9 cellular contexts compared by ENCODE assay signal in the genomic region with DNA sequence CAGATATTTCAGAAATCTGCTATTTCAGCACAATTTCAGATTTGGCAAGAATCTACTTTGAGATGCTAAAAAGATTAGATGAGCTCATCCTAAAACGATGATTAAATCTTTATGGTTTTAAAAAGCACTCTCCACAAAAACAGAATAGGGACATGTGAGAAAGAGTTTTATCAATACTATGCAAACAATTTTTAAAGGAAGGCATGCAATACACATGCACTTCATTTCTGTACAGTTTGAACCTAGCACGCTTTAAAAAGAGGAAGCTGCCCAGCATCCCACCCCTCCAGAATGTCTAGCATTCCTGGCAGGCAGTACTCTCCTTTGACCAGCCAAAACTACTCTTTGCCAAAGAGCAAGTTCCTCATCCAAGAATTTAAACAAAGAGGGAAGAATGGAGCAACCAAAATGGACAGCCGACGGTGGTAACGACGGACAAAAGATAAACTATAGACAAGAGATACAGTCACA. TPM values are rescaled to one million over a fixed set of nuclear protein-coding genes. Genes with fewer than 3 reads are reported as not detected.
DNase-seq lines count a peak whose midpoint lies in the region; ATAC-seq, FAIRE-seq and TF ChIP-seq lines count a peak whose summit lies in the region.
"Had no signal": no experiment of that assay in that cellular context is flagged by ENCODE, and none has a peak within 500 bp of the region (broad histone marks: within the 10 kb centered on the region; RNA-seq: fewer than 3 reads in every experiment).

No MANE protein-coding gene starts in this region.

- no peaks in the 10 kb centered on the region for H3K36me3 Mint-ChIP-seq in nephron (ENCODE audit: low read depth)

- peaks cover 72% of the 10 kb centered on the region for H3K4me1 ChIP-seq in endothelial cell of umbilical vein (ENCODE audit: control insufficient read depth, extremely low read depth, insufficient read depth, low read length)
- no peaks in the 10 kb centered on the region for H3K4me1 ChIP-seq in small intestine (ENCODE audit: control insufficient read depth in 2 of 2, insufficient read depth in 1 of 2, low read depth in 1 of 2, low read length in 1 of 2)

- peak; percentile 43 for DNase-seq in AG20443 (ENCODE audit: low spot score)
- DNase-seq in M059J (ENCODE audit: low read depth), result peak; percentile 48
- DNase-seq in endothelial cell of umbilical vein (ENCODE audit: low read depth, low spot score), result no peak
- no peak for DNase-seq in mesenteric fat pad (ENCODE audit: low spot score)
- no peak for DNase-seq in KG1 (lab: John Stamatoyannopoulos, UW)
- DNase-seq in small intestine, result no peak
- DNase-seq: T-helper 9 cell had no signal

- peaks cover 12% of the 10 kb centered on the region for H4K20me1 ChIP-seq in endothelial cell of umbilical vein (replicated peaks; ENCODE audit: control insufficient read depth, extremely low read depth, insufficient read depth, low read length)

- no TSS peak for BruUV-seq in endothelial cell of umbilical vein (replicated peaks; lab: Mats Ljungman, UMichigan)

- peak overlapping the region; percentile 53 to 74 (median 74) for H3K27ac Mint-ChIP-seq in nephron

- no peak for TF ChIP-seq POLR2A in endothelial cell of umbilical vein (IDR thresholded peaks at IDR 0.05; ENCODE audit: low read depth, low read length)

- no peak for ATAC-seq in GM21737 (IDR thresholded peaks at IDR 0.05; ENCODE audit: unreplicated experiment)

- H3K27me3 Mint-ChIP-seq in nephron (ENCODE audit: low read depth), result peaks cover 44% of the 10 kb centered on the region

- H3K9me3 ChIP-seq in endothelial cell of umbilical vein (replicated peaks; ENCODE audit: control insufficient read depth, insufficient read depth, low read length) (no peaks in the 10 kb centered on the region), small intestine (ENCODE audit: control insufficient read depth, low read depth) (no peaks in the 10 kb centered on the region)

- peak overlapping the region; percentile 93 for H3K27ac ChIP-seq in endothelial cell of umbilical vein (ENCODE audit: insufficient read depth, low read depth, low read length)
- peak overlapping the region in 1 of 2 donors; percentile 82 for H3K27ac ChIP-seq in small intestine (ENCODE audit: low read depth in 1 of 2, low read length in 1 of 2)

- no peak overlapping the region for H2AFZ ChIP-seq in endothelial cell of umbilical vein (ENCODE audit: low read depth, low read length)

- intact Hi-C loops in endothelial cell of umbilical vein (cut with micrococcal nuclease), result loop anchor here (1.0 to 10.0 kb wide), 3 partner anchors 167 to 331 kb away; partner anchors contain the start of gene GCLM

- CTCF ChIA-PET in endothelial cell of umbilical vein (lab: Charles Lee), result interaction anchor here (1.0 to 8.6 kb wide), 16 partner anchors 8 to 211 kb away, joined by 3 to 91 read pairs (median 4); no protein-coding TSS in a partner anchor

- FAIRE-seq in endothelial cell of umbilical vein (lab: Jason Lieb, UNC) (peak; percentile 53), small intestine (lab: Jason Lieb, UNC) (no peak)

- H3K4me3 ChIP-seq in endothelial cell of umbilical vein (replicated peaks in 1 of 3; ENCODE audit: insufficient read depth in 1 of 3, low read depth in 1 of 3, low read length in 3 of 3) (peak overlapping the region; percentile 88 to 100 (median 95)), small intestine (ENCODE audit: low read depth in 1 of 2, low read length in 2 of 2) (no peak overlapping the region)

- TF ChIP-seq CTCF in endothelial cell of umbilical vein (IDR thresholded peaks at IDR 0.05; ENCODE audit: extremely low read depth in 1 of 2, insufficient read depth in 1 of 2, low read depth in 1 of 2, low read length in 2 of 2) (no peak), nephron (IDR thresholded peaks at IDR 0.05; ENCODE audit: unreplicated experiment in 3 of 3) (no peak)

- H3K4me1 Mint-ChIP-seq in nephron, result peaks cover 28% of the 10 kb centered on the region

- POLR2A ChIA-PET in endothelial cell of umbilical vein (lab: Charles Lee), result interaction anchor here (0.6 to 4.1 kb wide), 7 partner anchors 11 to 197 kb away, joined by 3 to 28 read pairs (median 7); no protein-coding TSS in a partner anchor

- peak overlapping the region; percentile 97 for H3K4me2 ChIP-seq in endothelial cell of umbilical vein (ENCODE audit: insufficient read depth, low read length)

- H3K27me3 ChIP-seq in endothelial cell of umbilical vein (ENCODE audit: control insufficient read depth in 2 of 2, insufficient read depth in 2 of 2, low read length in 2 of 2), result no peaks in the 10 kb centered on the region
- peaks cover 2 to 6% of the 10 kb centered on the region in 2 donors for H3K27me3 ChIP-seq in small intestine (ENCODE audit: control insufficient read depth in 2 of 2, insufficient read depth in 2 of 2, low read length in 2 of 2)

- peaks cover 100% of the 10 kb centered on the region for H3K79me2 ChIP-seq in endothelial cell of umbilical vein (ENCODE audit: control insufficient read depth, insufficient read depth, low read length)

- H3K36me3 ChIP-seq in endothelial cell of umbilical vein (ENCODE audit: control insufficient read depth in 2 of 2, extremely low read depth in 1 of 2, insufficient read depth in 2 of 2, low read length in 2 of 2) (no peaks in the 10 kb centered on the region), small intestine (ENCODE audit: control insufficient read depth in 2 of 2, insufficient read depth in 2 of 2, low read length in 2 of 2) (no peaks in the 10 kb centered on the region)

- H3K9me1 ChIP-seq in endothelial cell of umbilical vein (replicated peaks; ENCODE audit: control insufficient read depth, extremely low read depth, insufficient read depth, low read length), result no peaks in the 10 kb centered on the region

- WGBS in small intestine, 3 donors, result 3 to 12% (median 6%) methylated on average over 6 of the region's 6 CpGs

- dilution Hi-C loops in endothelial cell of umbilical vein (cut with MboI; ENCODE audit: extremely low pct_ligation_motif_present, low sequenced_read_pairs), result no loop called here

- H3K9me3 Mint-ChIP-seq in nephron, result no peaks in the 10 kb centered on the region

- peak overlapping the region; percentile 99 for H3K9ac ChIP-seq in endothelial cell of umbilical vein (replicated peaks; ENCODE audit: extremely low read depth, insufficient read depth, low read length)

- H3K4me3 Mint-ChIP-seq in nephron, result peak overlapping the region; percentile 87 to 91 (median 91)

TF ChIP-seq in endothelial cell of umbilical vein, 7 proteins besides CTCF, POLR2A, EP300 and RAD21:
- peak; percentile 31 for TF ChIP-seq GATA2 (IDR thresholded peaks at IDR 0.05; ENCODE audit: insufficient read depth, insufficient read length, low read depth, low read length)
- no peak for TF ChIP-seq EZH2 (IDR thresholded peaks at IDR 0.05; ENCODE audit: borderline replicate concordance, low read depth, low read length, severe bottlenecking)
- no peak for TF ChIP-seq MYC (IDR thresholded peaks at IDR 0.05; ENCODE audit: low read depth, low read length)

RNA-seq across cellular contexts. Expression of gene ARHGAP29, which starts 1.3 kb away (rescaled TPM):
- total RNA-seq in M059J (2014; rRNA removed; shearing (Covaris generic)), result 37.2 and 55.9 TPM in 2 replicates
- total RNA-seq in endothelial cell of umbilical vein (199 and 215 TPM in 2 replicates), mesenteric fat pad (56.3 TPM)
- polyA plus RNA-seq in endothelial cell of umbilical vein (47.2 and 56.3 TPM in 2 replicates), small intestine (1 to 10 TPM in 2 of 3 donors, under 1 TPM in 1; 0.22 to 7.0 (median 1.4) TPM)
- 59.2 and 63.7 TPM in 2 replicates for polyA plus RNA-seq in endothelial cell of umbilical vein (2011; cell fraction: cytosol; rRNA removed)
- 194 and 251 TPM in 2 replicates for polyA plus RNA-seq in endothelial cell of umbilical vein (2011; cell fraction: nucleus; rRNA removed)
- polyA plus RNA-seq in endothelial cell of umbilical vein (2012), result 93.5 and 141 TPM in 2 replicates
- polyA minus RNA-seq in endothelial cell of umbilical vein, result 189 and 190 TPM in 2 replicates
- polyA minus RNA-seq in endothelial cell of umbilical vein (2011; cell fraction: cytosol; rRNA and poly(A)+ RNA removed), result 2.3 TPM
- polyA minus RNA-seq in endothelial cell of umbilical vein (2011; cell fraction: nucleus; rRNA and poly(A)+ RNA removed), result 458 and 651 TPM in 2 replicates

Comparison
In these comparisons a context has a peak if more than half of its experiments do, and no peak if none do; other contexts are left out.
1. DNase-seq: peak in AG20443 (single experiment) and M059J (single experiment); none in endothelial cell of umbilical vein (single experiment), mesenteric fat pad (single experiment), KG1 (single experiment) and small intestine (single experiment).
2. H3K4me3 ChIP-seq: peak in endothelial cell of umbilical vein (3 of 3); none in small intestine (0 of 2).